ENCODE assay signal across 10 cellular contexts in genomic region chr4:173367946-173368345, GRCh38. TPM values are rescaled to one million over a fixed set of nuclear protein-coding genes. Genes with fewer than 3 reads are reported as not detected.
DNase-seq lines count a peak whose midpoint lies in the region; TF ChIP-seq lines count a peak whose summit lies in the region.
"Had no signal": no experiment of that assay in that cellular context is flagged by ENCODE, and none has a peak within 500 bp of the region (broad histone marks: within the 10 kb centered on the region; RNA-seq: fewer than 3 reads in every experiment).

No MANE protein-coding gene starts in this region.

- peaks cover 75% of the 10 kb centered on the region for H3K79me2 ChIP-seq in Loucy (ENCODE audit: insufficient read depth, low read length)

- in situ Hi-C loops in astrocyte of the cerebellum (cut with HindIII; ENCODE audit: low sequenced_read_pairs), result no loop called here

- H3K36me3 ChIP-seq in Loucy (ENCODE audit: insufficient read depth, low read length), result no peaks in the 10 kb centered on the region

- no peak overlapping the region for H2AFZ ChIP-seq in Loucy (ENCODE audit: low read length)

- peaks cover 10% of the 10 kb centered on the region for H4K20me1 ChIP-seq in Loucy (ENCODE audit: insufficient read depth, low read length, poor library complexity, severe bottlenecking)

- no peaks in the 10 kb centered on the region for H3F3A ChIP-seq in Loucy (ENCODE audit: low read depth)

- H3K4me1 ChIP-seq in Loucy (ENCODE audit: insufficient read depth, low read length, poor library complexity, severe bottlenecking), result peaks cover 40% of the 10 kb centered on the region

- intact Hi-C loops in posterior cingulate gyrus (cut with DNase I), result no loop called here

- TF ChIP-seq CTCF in Loucy (conservative IDR thresholded peaks at IDR 0.05; ENCODE audit: low read length) (no peak), astrocyte of the cerebellum (IDR thresholded peaks at IDR 0.05; ENCODE audit: low read depth, low read length, missing control alignments) (no peak)

- H3K4me2 ChIP-seq in Loucy (ENCODE audit: low read depth, low read length, poor library complexity, severe bottlenecking), result peak overlapping the region; percentile 94

- no peaks in the 10 kb centered on the region for H3K9me2 ChIP-seq in Loucy (replicated peaks; ENCODE audit: low read depth, low read length)

- H3K4me3 ChIP-seq in Loucy (ENCODE audit: low read length, poor library complexity, severe bottlenecking) (peak overlapping the region; percentile 98), astrocyte of the cerebellum (ENCODE audit: low read depth, low read length) (peak overlapping the region; percentile 25)

- DNase-seq in Daoy (ENCODE audit: low read depth) (peak; percentile 2), astrocyte of the cerebellum (ENCODE audit: low read depth) (no peak), myocyte (ENCODE audit: low read depth) (peak; percentile 30), NCI-H1417 (lab: John Stamatoyannopoulos, UW) (no peak), posterior cingulate gyrus (no peak), NK-92 (lab: John Stamatoyannopoulos, UW; ENCODE audit: unreplicated experiment) (no peak)
- DNase-seq: activated naive CD4-positive, alpha-beta T cell treated with anti-CD3 and anti-CD28 coated beads, Interleukin-2, amount 50 U/mL, for 16 hours; head of caudate nucleus; naive thymus-derived CD8-positive, alpha-beta T cell had no signal

- H3K9ac ChIP-seq in Loucy (ENCODE audit: low read depth, low read length, poor library complexity, severe bottlenecking), result peak overlapping the region; percentile 98

- H3K9me3 ChIP-seq in Loucy (ENCODE audit: insufficient read depth, low read depth, low read length), result no peaks in the 10 kb centered on the region

- no peaks in the 10 kb centered on the region for H3K27me3 ChIP-seq in Loucy (ENCODE audit: insufficient read depth, low read length, poor library complexity, severe bottlenecking)

RNA-seq across cellular contexts. Expression of gene SAP30, which starts 2.8 kb away (rescaled TPM):
- 26.3 and 27.1 TPM in 2 replicates for total RNA-seq in Daoy (2014; rRNA removed; shearing (Covaris generic))
- 27.3 and 70.7 TPM in 2 replicates for total RNA-seq in myocyte
- polyA plus RNA-seq in myocyte (2012), result 20.2 TPM

RNA-seq across cellular contexts. Expression of gene SCRG1, which starts 31.0 kb away (rescaled TPM):
- total RNA-seq in Daoy (2014; rRNA removed; shearing (Covaris generic)), result not detected in 2 replicates
- 0.21 TPM in 1 of 2 replicates, not detected in the other for total RNA-seq in myocyte
- 0.58 TPM for polyA plus RNA-seq in myocyte (2012)
- total RNA-seq: naive thymus-derived CD8-positive, alpha-beta T cell had no signal
- polyA plus RNA-seq: naive thymus-derived CD8-positive, alpha-beta T cell had no signal

RNA-seq across cellular contexts. Expression of gene HMGB2, which starts 33.8 kb away (rescaled TPM):
- total RNA-seq in Daoy (2014; rRNA removed; shearing (Covaris generic)), result 170 and 222 TPM in 2 replicates
- 30.9 and 56.1 TPM in 2 replicates for total RNA-seq in myocyte
- polyA plus RNA-seq in myocyte (2012), result 21.6 TPM

Comparison
In these comparisons a context has a peak if more than half of its experiments do, and no peak if none do; other contexts are left out.
1. DNase-seq: peak in Daoy (single experiment) and myocyte (single experiment); none in astrocyte of the cerebellum (single experiment), NCI-H1417 (0 of 3), posterior cingulate gyrus (0 of 10) and NK-92 (single experiment).